In genomic region chr16:18561727-18562314, GRCh38 we compare ENCODE assay signal across 8 cellular contexts. TPM values are rescaled to one million over a fixed set of nuclear protein-coding genes. Genes with fewer than 3 reads are reported as not detected.
DNase-seq lines count a peak whose midpoint lies in the region; ATAC-seq and TF ChIP-seq lines count a peak whose summit lies in the region.
"Not testable (repeated sequence)": the region's sequence is repeated elsewhere in the genome, so short reads cannot be mapped to it uniquely, and the experiment has no call there.

Gene NOMO2, minus strand, starts transcription at chr16:18562097. Its CDS starts 57 bp downstream, at chr16:18562040.

- not testable (repeated sequence) for H4K20me1 ChIP-seq in neural progenitor cell (ENCODE audit: low read depth)

- H3K4me1 ChIP-seq in Caco-2, gastroesophageal sphincter, neural progenitor cell: not testable (repeated sequence)

- peak within 1 kb of the TSS; percentile 67 for H3K4me2 ChIP-seq in neural progenitor cell

- WGBS in gastroesophageal sphincter (ENCODE audit: low coverage in 1 of 2), 2 donors, result no CpG with 5 or more reads among the region's 66 CpGs

- TF ChIP-seq CTCF in Caco-2 (IDR thresholded peaks at IDR 0.05; ENCODE audit: insufficient read depth in 1 of 2, low read depth in 1 of 2, low read length in 1 of 2, severe bottlenecking in 1 of 2, unreplicated experiment in 1 of 2); gastroesophageal sphincter (IDR thresholded peaks at IDR 0.05); neural progenitor cell (IDR thresholded peaks at IDR 0.05): not testable (repeated sequence)

- not testable (repeated sequence) for H3F3A ChIP-seq in neural progenitor cell (ENCODE audit: low read depth)

- ATAC-seq in GM21515 (IDR thresholded peaks at IDR 0.05; ENCODE audit: unreplicated experiment), result peak; percentile 91
- peak; percentile 89 for ATAC-seq in HG03457 (IDR thresholded peaks at IDR 0.05; ENCODE audit: unreplicated experiment)
- peak; percentile 100 for ATAC-seq in gastroesophageal sphincter

- not testable (repeated sequence) for H3K4me1 Mint-ChIP-seq in Caco-2 (ENCODE audit: low read depth, unreplicated experiment); T-helper 1 cell treated with Interleukin-12 subunit alpha and Interleukin-12 subunit beta and Interleukin-4 antibody, amounts not matched to agents 30 μg/mL and 1 μg/mL, for 36 hours (ENCODE audit: low read depth); neural progenitor cell

- H3K79me2 ChIP-seq in neural progenitor cell (ENCODE audit: low read depth), result not testable (repeated sequence)

- H3K9ac ChIP-seq in neural progenitor cell, result not testable (repeated sequence)

- H3K27me3 Mint-ChIP-seq in Caco-2 (ENCODE audit: insufficient read depth, unreplicated experiment); T-helper 1 cell treated with Interleukin-12 subunit alpha and Interleukin-12 subunit beta and Interleukin-4 antibody, amounts not matched to agents 30 μg/mL and 1 μg/mL, for 36 hours (ENCODE audit: low read depth); neural progenitor cell (ENCODE audit: insufficient read depth, low read depth): not testable (repeated sequence)

- not testable (repeated sequence) for H2AFZ ChIP-seq in neural progenitor cell (replicated peaks)

- not testable (repeated sequence) for TF ChIP-seq POLR2A in gastroesophageal sphincter (IDR thresholded peaks at IDR 0.05)

- not testable (repeated sequence) for TF ChIP-seq EP300 in gastroesophageal sphincter (IDR thresholded peaks at IDR 0.05)

- H3K9me3 Mint-ChIP-seq in Caco-2 (ENCODE audit: unreplicated experiment); T-helper 1 cell treated with Interleukin-12 subunit alpha and Interleukin-12 subunit beta and Interleukin-4 antibody, amounts not matched to agents 30 μg/mL and 1 μg/mL, for 36 hours; neural progenitor cell: not testable (repeated sequence)

- intact Hi-C loops in Caco-2 (cut with micrococcal nuclease; ENCODE audit: unreplicated experiment), result not testable (repeated sequence)

- H3K36me3 Mint-ChIP-seq in Caco-2 (ENCODE audit: insufficient read depth, unreplicated experiment); T-helper 1 cell treated with Interleukin-12 subunit alpha and Interleukin-12 subunit beta and Interleukin-4 antibody, amounts not matched to agents 30 μg/mL and 1 μg/mL, for 36 hours (ENCODE audit: low read depth); neural progenitor cell: not testable (repeated sequence)

- not testable (repeated sequence) for H3K27me3 ChIP-seq in Caco-2 (replicated peaks; ENCODE audit: control insufficient read depth, insufficient read depth, low read length); gastroesophageal sphincter; neural progenitor cell

- H3K27ac Mint-ChIP-seq in Caco-2 (ENCODE audit: unreplicated experiment); T-helper 1 cell treated with Interleukin-12 subunit alpha and Interleukin-12 subunit beta and Interleukin-4 antibody, amounts not matched to agents 30 μg/mL and 1 μg/mL, for 36 hours; neural progenitor cell: not testable (repeated sequence)

- not testable (repeated sequence) for BruUV-seq in Caco-2 (replicated peaks; lab: Mats Ljungman, UMichigan)

- not testable (repeated sequence) for H3K36me3 ChIP-seq in Caco-2 (ENCODE audit: control insufficient read depth, insufficient read depth, low read length); gastroesophageal sphincter; neural progenitor cell

- POLR2A ChIA-PET in Caco-2 (lab: Charles Lee), result not testable (repeated sequence)

- CTCF ChIA-PET in Caco-2 (lab: Charles Lee), result not testable (repeated sequence)

- H3K9me3 ChIP-seq in Caco-2; gastroesophageal sphincter; neural progenitor cell (ENCODE audit: low read depth): not testable (repeated sequence)

- DNase-seq in Caco-2, result peak; percentile 91 to 93
- DNase-seq in activated naive CD4-positive, alpha-beta T cell treated with anti-CD3 and anti-CD28 coated beads, Interleukin-2, amount 50 U/mL, for 16 hours, result peak; percentile 91
- peak; percentile 32 for DNase-seq in neural progenitor cell (ENCODE audit: low spot score)
- DNase-seq in stimulated activated CD8-positive, alpha-beta memory T cell treated with anti-CD3 and anti-CD28 coated beads, Interleukin-2, amount 100 ng/mL, for 48 hours (ENCODE audit: low read depth in 2 of 2), result peak; percentile 81 to 86

- H3K4me3 Mint-ChIP-seq in Caco-2 (ENCODE audit: unreplicated experiment), result peak within 1 kb of the TSS; percentile 67
- H3K4me3 Mint-ChIP-seq in T-helper 1 cell treated with Interleukin-12 subunit alpha and Interleukin-12 subunit beta and Interleukin-4 antibody, amounts not matched to agents 30 μg/mL and 1 μg/mL, for 36 hours, result peak within 1 kb of the TSS; percentile 62
- peak within 1 kb of the TSS; percentile 70 for H3K4me3 Mint-ChIP-seq in neural progenitor cell

- H3K27ac ChIP-seq in gastroesophageal sphincter, result peak within 1 kb of the TSS in 3 of 4 donors; percentile 66 to 77 (median 68)
- not testable (repeated sequence) for H3K27ac ChIP-seq in neural progenitor cell

- peak within 1 kb of the TSS; percentile 38 for H3K4me3 ChIP-seq in Caco-2 (ENCODE audit: low read depth, low read length)
- H3K4me3 ChIP-seq in gastroesophageal sphincter, result peak within 1 kb of the TSS; percentile 59 to 63
- peak within 1 kb of the TSS; percentile 51 for H3K4me3 ChIP-seq in neural progenitor cell

RNA-seq across cellular contexts. Expression of gene NOMO2, which starts in this region (rescaled TPM):
- 142 and 153 TPM in 2 replicates for total RNA-seq in Caco-2 (2022)
- 10 to 100 TPM; 51.8 to 84.2 (median 81.5) TPM for total RNA-seq in gastroesophageal sphincter
- 52.2 and 56.7 TPM in 2 replicates for total RNA-seq in neural progenitor cell (ENCODE audit: low replicate concordance)

Comparison
In these comparisons a context has a peak if more than half of its experiments do, and no peak if none do; other contexts are left out.
1. DNase-seq: peak in every context shown above with its lines; median percentile 92 in Caco-2; 91 in activated naive CD4-positive, alpha-beta T cell treated with anti-CD3 and anti-CD28 coated beads, Interleukin-2, amount 50 U/mL, for 16 hours; 84 in stimulated activated CD8-positive, alpha-beta memory T cell treated with anti-CD3 and anti-CD28 coated beads, Interleukin-2, amount 100 ng/mL, for 48 hours; 32 in neural progenitor cell.